In genomic region chr20:61371501-61372150, GRCh38 we compare ENCODE assay signal across 22 cellular contexts.
"Had no signal": no experiment of that assay in that cellular context is flagged by ENCODE, and none has a peak within 500 bp of the region (broad histone marks: within the 10 kb centered on the region; RNA-seq: fewer than 3 reads in every experiment).

No MANE protein-coding gene starts in this region.

- H3K4me1 ChIP-seq: adrenal gland, esophagus squamous epithelium, lower lobe of right lung, transverse colon, vagina had no signal

- H3K27me3 ChIP-seq: adrenal gland, neutrophil, vagina had no signal

- H3K4me3 ChIP-seq: adrenal gland, coronary artery, esophagus squamous epithelium, lower lobe of right lung, skin epidermis, transverse colon, vagina had no signal

- H3K36me3 Mint-ChIP-seq: activated CD8-positive, alpha-beta memory T cell treated with anti-CD3 and anti-CD28 coated beads, Interleukin-2, amount 10 ng/mL, durations not matched to agents 7 days and 5 days; immature natural killer cell; mesothelial cell of epicardium had no signal

- H3K27me3 Mint-ChIP-seq: activated CD8-positive, alpha-beta memory T cell treated with anti-CD3 and anti-CD28 coated beads, Interleukin-2, amount 10 ng/mL, durations not matched to agents 7 days and 5 days had no signal

- H3K4me3 Mint-ChIP-seq: activated CD8-positive, alpha-beta memory T cell treated with anti-CD3 and anti-CD28 coated beads, Interleukin-2, amount 10 ng/mL, durations not matched to agents 7 days and 5 days; immature natural killer cell; mesothelial cell of epicardium had no signal

- DNase-seq: activated CD4-positive, alpha-beta T cell treated with anti-CD3 and anti-CD28 coated beads for 1 hour; activated CD4-positive, alpha-beta T cell treated with anti-CD3 and anti-CD28 coated beads, Interleukin-2, amount 50 U/mL, for 48 hours; activated CD8-positive, alpha-beta memory T cell treated with anti-CD3 and anti-CD28 coated beads, Interleukin-2, amount 10 ng/mL, durations not matched to agents 7 days and 5 days; activated naive CD4-positive, alpha-beta T cell treated with anti-CD3 and anti-CD28 coated beads, Interleukin-2, amount 50 U/mL, for 16 hours; activated T-cell treated with anti-CD3 and anti-CD28 coated beads, Interleukin-2, amount 50 U/mL, for 1 hour; adrenal gland; effector CD4-positive, alpha-beta T cell; esophagus squamous epithelium; foreskin melanocyte; immature natural killer cell; lower lobe of right lung; stimulated activated CD4-positive, alpha-beta T cell treated with anti-CD3 and anti-CD28 coated beads, Interleukin-4, amount 100 ng/mL, for 4 hours; stimulated activated CD8-positive, alpha-beta memory T cell treated with anti-CD3 and anti-CD28 coated beads, Interleukin-4, amount 100 ng/mL, for 48 hours; stimulated activated naive CD4-positive, alpha-beta T cell treated with Interleukin-2 at 50 U/mL for 16 hours; transverse colon had no signal

- FAIRE-seq: endothelial cell of umbilical vein had no signal

- H3K36me3 ChIP-seq: adrenal gland, esophagus squamous epithelium, lower lobe of right lung, neutrophil, transverse colon, vagina had no signal

- ATAC-seq: activated CD8-positive, alpha-beta memory T cell treated with anti-CD3 and anti-CD28 coated beads, Interleukin-2, amount 10 ng/mL, durations not matched to agents 7 days and 5 days; lower lobe of right lung had no signal

- H3K27ac Mint-ChIP-seq: activated CD8-positive, alpha-beta memory T cell treated with anti-CD3 and anti-CD28 coated beads, Interleukin-2, amount 10 ng/mL, durations not matched to agents 7 days and 5 days; activated T-helper 2 cell treated with anti-CD3 and anti-CD28 coated beads, Interferon-gamma antibody, Interleukin-2, Interleukin-4, amounts not matched to agents 10 μg/mL and 5 μg/mL and 100 μg/mL, durations not matched to agents 14 hours and 24 hours and 36 hours; immature natural killer cell; mesothelial cell of epicardium had no signal

- H3K9me3 Mint-ChIP-seq: mesothelial cell of epicardium had no signal

- H3K27ac ChIP-seq: adrenal gland, coronary artery, esophagus squamous epithelium, lower lobe of right lung, neutrophil, skin epidermis, transverse colon, vagina had no signal

- H3K9me3 ChIP-seq: adrenal gland, esophagus squamous epithelium, lower lobe of right lung, neutrophil, transverse colon, vagina had no signal

- H3K4me1 Mint-ChIP-seq: activated CD8-positive, alpha-beta memory T cell treated with anti-CD3 and anti-CD28 coated beads, Interleukin-2, amount 10 ng/mL, durations not matched to agents 7 days and 5 days; immature natural killer cell had no signal
